Comparison of ENCODE assay signal across 9 cellular contexts in the genomic region with DNA sequence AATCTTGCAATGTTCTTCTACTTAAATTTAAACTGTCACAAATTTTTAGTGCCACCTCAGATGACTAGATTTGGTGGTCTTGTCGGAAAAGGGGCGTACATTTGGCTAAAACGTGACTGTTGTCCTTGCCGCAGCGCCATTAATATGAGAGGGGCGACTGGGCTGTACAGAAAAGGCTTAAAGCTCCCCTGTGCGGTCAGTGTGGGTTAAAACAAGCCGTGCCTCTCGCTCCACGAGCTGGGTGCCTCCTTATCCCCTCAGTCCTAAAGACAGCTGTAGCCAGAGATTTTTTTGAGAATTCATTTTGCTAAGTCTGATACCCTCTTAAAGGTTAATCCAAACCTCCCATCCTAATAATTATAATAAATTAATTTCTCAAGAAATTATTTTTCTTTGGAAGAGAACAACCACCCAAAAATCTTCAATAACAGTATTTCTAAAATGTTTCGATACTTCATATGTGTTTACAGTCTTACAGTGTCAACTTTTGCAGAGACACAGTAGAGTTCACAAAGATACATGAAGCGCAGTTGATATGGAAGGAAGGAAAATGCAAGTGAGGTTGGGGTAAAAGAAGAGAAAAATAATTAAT.
DNase-seq lines count a peak whose midpoint lies in the region; ATAC-seq and TF ChIP-seq lines count a peak whose summit lies in the region.
"Had no signal": no experiment of that assay in that cellular context is flagged by ENCODE, and none has a peak within 500 bp of the region (broad histone marks: within the 10 kb centered on the region; RNA-seq: fewer than 3 reads in every experiment).

No MANE protein-coding gene starts in this region.

- POLR2A ChIA-PET in PC-3 (lab: Charles Lee; ENCODE audit: unreplicated experiment), result no interaction called here

- TF ChIP-seq EP300 in esophagus muscularis mucosa (IDR thresholded peaks at IDR 0.05), result no peak

- no peaks in the 10 kb centered on the region for H3K9me3 ChIP-seq in PC-3 (ENCODE audit: low read length)
- no peaks in the 10 kb centered on the region for H3K9me3 ChIP-seq in esophagus muscularis mucosa
- H3K9me3 ChIP-seq in neural progenitor cell (ENCODE audit: low read depth), result no peaks in the 10 kb centered on the region

- no peaks in the 10 kb centered on the region for H3K9me2 ChIP-seq in PC-3 (replicated peaks; ENCODE audit: low read length)

- BruUV-seq in PC-3 (replicated peaks; lab: Mats Ljungman, UMichigan), result no TSS peak

- H3K9ac ChIP-seq in PC-3 (ENCODE audit: low read length) (no peak overlapping the region), neural progenitor cell (no peak overlapping the region)

- no peaks in the 10 kb centered on the region for H4K20me1 ChIP-seq in PC-3 (ENCODE audit: low read length)
- no peaks in the 10 kb centered on the region for H4K20me1 ChIP-seq in neural progenitor cell (ENCODE audit: low read depth)

- no peaks in the 10 kb centered on the region for H3F3A ChIP-seq in PC-3 (ENCODE audit: low read length, unreplicated experiment)
- H3F3A ChIP-seq in neural progenitor cell (ENCODE audit: low read depth), result no peaks in the 10 kb centered on the region

- H3K4me2 ChIP-seq in PC-3 (ENCODE audit: low read length), result peak overlapping the region; percentile 96
- no peak overlapping the region for H3K4me2 ChIP-seq in neural progenitor cell

- H3K36me3 ChIP-seq in PC-3 (ENCODE audit: low read depth, low read length) (no peaks in the 10 kb centered on the region), esophagus muscularis mucosa (no peaks in the 10 kb centered on the region), neural progenitor cell (no peaks in the 10 kb centered on the region)

- H3K4me3 ChIP-seq in PC-3 (ENCODE audit: low read length), result peak overlapping the region; percentile 67
- peak overlapping the region in 2 of 4 donors; percentile 19 to 38 for H3K4me3 ChIP-seq in esophagus muscularis mucosa
- no peak overlapping the region for H3K4me3 ChIP-seq in neural progenitor cell

- 31% methylated on average over 12 of the region's 12 CpGs for WGBS in esophagus muscularis mucosa

- no peaks in the 10 kb centered on the region; the same call in 1 of the 2 replicates for H3K27me3 ChIP-seq in PC-3 (ENCODE audit: low read length)
- no peaks in the 10 kb centered on the region for H3K27me3 ChIP-seq in esophagus muscularis mucosa
- no peaks in the 10 kb centered on the region for H3K27me3 ChIP-seq in neural progenitor cell

- CTCF ChIA-PET in PC-3 (lab: Charles Lee), result interaction anchor here (0.6 to 1.3 kb wide), 9 partner anchors 12 to 902 kb away, joined by 3 to 17 read pairs (median 3); no protein-coding TSS in a partner anchor

- H2AFZ ChIP-seq in PC-3 (ENCODE audit: low read length) (peak overlapping the region; percentile 89), neural progenitor cell (replicated peaks) (no peak overlapping the region)

- H3K9me3 Mint-ChIP-seq in neural progenitor cell, result no peaks in the 10 kb centered on the region

- peak; percentile 40 for DNase-seq in SIG-M5 treated with dmso at 0.1 percent for 504 hours (lab: John Stamatoyannopoulos, UW; ENCODE audit: unreplicated experiment)
- no peak for DNase-seq in SIG-M5 (lab: John Stamatoyannopoulos, UW)
- DNase-seq in PC-3, result peak; percentile 63
- DNase-seq in esophagus muscularis mucosa (ENCODE audit: extremely low spot score), result no peak
- peak; percentile 78 for DNase-seq in neural progenitor cell (ENCODE audit: low spot score)
- DNase-seq in amniotic stem cell (lab: John Stamatoyannopoulos, UW), result no peak

- no peak overlapping the region for H3K27ac Mint-ChIP-seq in neural progenitor cell
- H3K27ac Mint-ChIP-seq: activated naive CD8-positive, alpha-beta T cell had no signal

- intact Hi-C loops in PC-3 (cut with micrococcal nuclease) (loop anchor here (1.0 kb wide), 1 partner anchor 900 kb away; no protein-coding TSS in a partner anchor), esophagus muscularis mucosa (cut with DNase I) (no loop called here)

- peak; percentile 88 for ATAC-seq in HG02938 (IDR thresholded peaks at IDR 0.05; ENCODE audit: unreplicated experiment)
- peak; percentile 99 for ATAC-seq in PC-3
- no peak for ATAC-seq in HG03039 (IDR thresholded peaks at IDR 0.05; ENCODE audit: unreplicated experiment)

- H3K27me3 Mint-ChIP-seq in neural progenitor cell (ENCODE audit: insufficient read depth, low read depth), result no peaks in the 10 kb centered on the region

- no peaks in the 10 kb centered on the region for H3K4me1 Mint-ChIP-seq in neural progenitor cell

- H3K4me1 ChIP-seq in PC-3 (ENCODE audit: insufficient read depth, low read length) (no peaks in the 10 kb centered on the region), esophagus muscularis mucosa (peaks cover 0 to 6% (median 0%) of the 10 kb centered on the region in 4 donors), neural progenitor cell (no peaks in the 10 kb centered on the region)

- no peaks in the 10 kb centered on the region for H3K36me3 Mint-ChIP-seq in neural progenitor cell
- H3K36me3 Mint-ChIP-seq: activated naive CD8-positive, alpha-beta T cell had no signal

- no peak overlapping the region for H3K27ac ChIP-seq in PC-3 (ENCODE audit: low read length)
- no peak overlapping the region for H3K27ac ChIP-seq in esophagus muscularis mucosa (replicated peaks in 1 of 4)
- H3K27ac ChIP-seq in neural progenitor cell, result no peak overlapping the region

- TF ChIP-seq POLR2A in esophagus muscularis mucosa (IDR thresholded peaks at IDR 0.05; ENCODE audit: low read depth), result no peak

- H3K79me2 ChIP-seq in PC-3 (ENCODE audit: low read length) (no peaks in the 10 kb centered on the region), neural progenitor cell (ENCODE audit: low read depth) (no peaks in the 10 kb centered on the region)

- no peak overlapping the region for H3K4me3 Mint-ChIP-seq in neural progenitor cell
- H3K4me3 Mint-ChIP-seq: activated naive CD8-positive, alpha-beta T cell had no signal

- TF ChIP-seq CTCF in PC-3 (conservative IDR thresholded peaks at IDR 0.05; ENCODE audit: low read depth, low read length), result peak; percentile 78
- peak; percentile 52 to 67 (median 59) for TF ChIP-seq CTCF in esophagus muscularis mucosa (IDR thresholded peaks at IDR 0.05)
- TF ChIP-seq CTCF in neural progenitor cell (IDR thresholded peaks at IDR 0.05), result peak; percentile 71

Comparison
In these comparisons a context has a peak if more than half of its experiments do, and no peak if none do; other contexts are left out.
1. DNase-seq: peak in SIG-M5 treated with dmso at 0.1 percent for 504 hours (single experiment), PC-3 (single experiment) and neural progenitor cell (single experiment); none in SIG-M5 (single experiment), esophagus muscularis mucosa (single experiment) and amniotic stem cell (single experiment).
2. Peak in every context shown above with its lines, with median percentiles within 50 percentile points of each other: CTCF ChIP-seq.